Comparison of ENCODE assay signal across 11 cellular contexts in the genomic region with DNA sequence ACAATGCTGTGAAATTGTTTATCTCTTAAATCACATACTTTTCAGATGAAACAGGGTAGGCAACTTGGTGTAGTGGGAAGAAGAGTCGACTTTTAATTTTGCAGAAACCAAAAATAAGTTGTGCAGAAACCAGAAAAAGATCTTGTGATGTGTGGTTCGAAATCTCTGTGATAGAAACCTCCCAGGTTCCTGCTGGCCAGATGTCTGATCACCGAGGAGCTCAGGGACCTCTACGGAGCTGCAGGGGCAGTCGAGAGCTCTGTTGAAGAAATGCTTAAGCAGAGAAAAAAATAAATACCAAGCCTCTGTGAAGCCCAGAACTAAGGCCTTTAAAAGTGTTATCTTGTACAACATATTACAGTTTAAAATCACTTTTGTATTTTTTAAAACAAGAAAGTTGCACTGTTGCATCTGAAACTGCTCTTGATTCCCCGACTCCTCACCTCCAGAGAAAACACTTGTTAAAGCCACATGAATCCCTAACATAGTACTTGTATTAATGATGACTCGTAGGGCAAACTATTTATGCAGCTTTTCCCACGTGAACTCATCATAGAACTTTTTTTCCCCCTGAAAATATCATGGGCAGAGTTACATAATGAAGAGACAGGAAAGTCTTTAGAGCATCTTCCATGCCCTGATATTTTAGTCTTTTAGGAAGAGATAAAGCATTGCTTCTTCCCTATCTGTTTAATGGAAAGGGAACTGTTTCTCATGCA. TPM values are rescaled to one million over a fixed set of nuclear protein-coding genes. Genes with fewer than 3 reads are reported as not detected.
A peak's percentile ranks its signal among the peaks of the same experiment; 100 is the strongest.
DNase-seq lines count a peak whose midpoint lies in the region; ATAC-seq and TF ChIP-seq lines count a peak whose summit lies in the region.
"Had no signal": no experiment of that assay in that cellular context is flagged by ENCODE, and none has a peak within 500 bp of the region (broad histone marks: within the 10 kb centered on the region; RNA-seq: fewer than 3 reads in every experiment).

No MANE protein-coding gene starts in this region.

- H3K4me2 ChIP-seq in smooth muscle cell, result no peak overlapping the region

- H3K4me1 ChIP-seq in smooth muscle cell (ENCODE audit: low read depth), result no peaks in the 10 kb centered on the region

- CTCF ChIA-PET in activated CD8-positive, alpha-beta T cell treated with anti-CD3 and anti-CD28 coated beads, Interleukin-2, amount 10 ng/mL, durations not matched to agents 7 days and 5 days (lab: Charles Lee), result interaction anchor here (0.9 to 4.7 kb wide), 7 partner anchors 15 to 287 kb away, joined by 3 to 33 read pairs (median 7); a partner anchor contains a TSS

- peaks cover 17% of the 10 kb centered on the region for H3K36me3 Mint-ChIP-seq in HFFc6 (ENCODE audit: low read depth)
- H3K36me3 Mint-ChIP-seq in activated CD8-positive, alpha-beta T cell treated with anti-CD3 and anti-CD28 coated beads, Interleukin-2, amount 10 ng/mL, durations not matched to agents 7 days and 5 days (ENCODE audit: low read depth), result peaks cover 41% of the 10 kb centered on the region

- H3K79me2 ChIP-seq in smooth muscle cell (ENCODE audit: low read depth), result no peaks in the 10 kb centered on the region

- no peak overlapping the region for H2AFZ ChIP-seq in smooth muscle cell (ENCODE audit: low read depth)

- POLR2A ChIA-PET in activated CD8-positive, alpha-beta T cell treated with anti-CD3 and anti-CD28 coated beads, Interleukin-2, amount 10 ng/mL, durations not matched to agents 7 days and 5 days (lab: Charles Lee), result interaction anchor here (0.7 kb wide), 1 partner anchor 59 kb away, joined by 3 read pairs; no protein-coding TSS in a partner anchor

- 42% methylated on average over 8 of the region's 8 CpGs for WGBS in smooth muscle cell (ENCODE audit: low lambda C conversion rate)

- H3K27me3 Mint-ChIP-seq in HFFc6 (ENCODE audit: insufficient read depth), result no peaks in the 10 kb centered on the region
- H3K27me3 Mint-ChIP-seq in activated CD8-positive, alpha-beta T cell treated with anti-CD3 and anti-CD28 coated beads, Interleukin-2, amount 10 ng/mL, durations not matched to agents 7 days and 5 days (ENCODE audit: low read depth), result no peaks in the 10 kb centered on the region

- no peak for TF ChIP-seq CTCF in HFFc6 (IDR thresholded peaks at IDR 0.05)
- no peak for TF ChIP-seq CTCF in smooth muscle cell (IDR thresholded peaks at IDR 0.05; ENCODE audit: borderline replicate concordance, insufficient read depth, poor library complexity, severe bottlenecking)

- H3K9me3 Mint-ChIP-seq in HFFc6, result no peaks in the 10 kb centered on the region
- H3K9me3 Mint-ChIP-seq in activated CD8-positive, alpha-beta T cell treated with anti-CD3 and anti-CD28 coated beads, Interleukin-2, amount 10 ng/mL, durations not matched to agents 7 days and 5 days (ENCODE audit: insufficient read depth), result no peaks in the 10 kb centered on the region

- peak; percentile 67 for ATAC-seq in GM18502 (IDR thresholded peaks at IDR 0.05; ENCODE audit: poor library complexity, unreplicated experiment)
- no peak for ATAC-seq in activated CD8-positive, alpha-beta T cell treated with anti-CD3 and anti-CD28 coated beads, Interleukin-2, amount 10 ng/mL, durations not matched to agents 7 days and 5 days

- H3K27me3 ChIP-seq in smooth muscle cell (ENCODE audit: low read depth), result no peaks in the 10 kb centered on the region
- H3K27me3 ChIP-seq: upper lobe of right lung had no signal

- no peak overlapping the region for H3K4me3 ChIP-seq in smooth muscle cell
- H3K4me3 ChIP-seq: lung, upper lobe of right lung had no signal

- H3K4me3 Mint-ChIP-seq in HFFc6, result peak overlapping the region; percentile 63
- no peak overlapping the region for H3K4me3 Mint-ChIP-seq in activated CD8-positive, alpha-beta T cell treated with anti-CD3 and anti-CD28 coated beads, Interleukin-2, amount 10 ng/mL, durations not matched to agents 7 days and 5 days

- no peaks in the 10 kb centered on the region for H3K36me3 ChIP-seq in smooth muscle cell (ENCODE audit: low read depth)

- DNase-seq in HFFc6, result peak; percentile 65
- DNase-seq in activated CD8-positive, alpha-beta T cell treated with anti-CD3 and anti-CD28 coated beads, Interleukin-2, amount 10 ng/mL, durations not matched to agents 7 days and 5 days, result no peak
- DNase-seq in putamen (ENCODE audit: low spot score), result peak; percentile 38
- DNase-seq in stimulated activated CD4-positive, alpha-beta T cell treated with anti-CD3 and anti-CD28 coated beads, Interleukin-15, amount 100 ng/mL, for 24 hours, result no peak
- DNase-seq in smooth muscle cell (lab: John Stamatoyannopoulos, UW; ENCODE audit: unreplicated experiment), result no peak
- no peak for DNase-seq in DMS53 (lab: John Stamatoyannopoulos, UW)
- DNase-seq: NCI-H1436 treated with DMSO at 0.1 percent for 48 hours, upper lobe of right lung had no signal

- no peaks in the 10 kb centered on the region for H4K20me1 ChIP-seq in smooth muscle cell (ENCODE audit: low read depth)

- H3K9ac ChIP-seq in smooth muscle cell (ENCODE audit: low read depth), result no peak overlapping the region

- peaks cover 50% of the 10 kb centered on the region for H3K4me1 Mint-ChIP-seq in HFFc6 (ENCODE audit: low read depth)
- peaks cover 58% of the 10 kb centered on the region for H3K4me1 Mint-ChIP-seq in activated CD8-positive, alpha-beta T cell treated with anti-CD3 and anti-CD28 coated beads, Interleukin-2, amount 10 ng/mL, durations not matched to agents 7 days and 5 days (ENCODE audit: low read depth)

- no peak overlapping the region for H3K27ac ChIP-seq in smooth muscle cell (ENCODE audit: low read depth)
- H3K27ac ChIP-seq: upper lobe of right lung had no signal

- H3F3A ChIP-seq in smooth muscle cell (ENCODE audit: low read depth), result peaks cover 8% of the 10 kb centered on the region

- H3K27ac Mint-ChIP-seq in HFFc6, result peak overlapping the region; percentile 63
- peak overlapping the region; percentile 60 for H3K27ac Mint-ChIP-seq in activated CD8-positive, alpha-beta T cell treated with anti-CD3 and anti-CD28 coated beads, Interleukin-2, amount 10 ng/mL, durations not matched to agents 7 days and 5 days

- no peaks in the 10 kb centered on the region for H3K9me3 ChIP-seq in smooth muscle cell (replicated peaks; ENCODE audit: low read depth)
- H3K9me3 ChIP-seq: upper lobe of right lung had no signal

RNA-seq across cellular contexts. Expression of a gene that starts 51.3 kb away (rescaled TPM):
- not detected for total RNA-seq in HFFc6 (2021; fragmentation: NEBNext Ultra II Directional; extraction: Animal tissue kit (Norgen Biotek cat#: 25700))
- not detected for total RNA-seq in activated CD8-positive, alpha-beta T cell treated with anti-CD3 and anti-CD28 coated beads, Interleukin-2, amount 10 ng/mL, durations not matched to agents 7 days and 5 days
- not detected in 2 replicates for total RNA-seq in smooth muscle cell
- not detected in 2 replicates for polyA plus RNA-seq in smooth muscle cell
- total RNA-seq: endothelial cell of umbilical vein had no signal
- polyA plus RNA-seq: endothelial cell of umbilical vein had no signal

Comparison
In these comparisons a context has a peak if more than half of its experiments do, and no peak if none do; other contexts are left out.
1. DNase-seq: peak in HFFc6 (single experiment) and putamen (single experiment); none in activated CD8-positive, alpha-beta T cell treated with anti-CD3 and anti-CD28 coated beads, Interleukin-2, amount 10 ng/mL, durations not matched to agents 7 days and 5 days (single experiment), stimulated activated CD4-positive, alpha-beta T cell treated with anti-CD3 and anti-CD28 coated beads, Interleukin-15, amount 100 ng/mL, for 24 hours (single experiment), smooth muscle cell (single experiment) and DMS53 (single experiment).